In genomic region chr19:49512970-49513745, GRCh38 we compare ENCODE assay signal across 8 cellular contexts. TPM values are rescaled to one million over a fixed set of nuclear protein-coding genes. Genes with fewer than 3 reads are reported as not detected.
DNase-seq lines count a peak whose midpoint lies in the region; ATAC-seq and TF ChIP-seq lines count a peak whose summit lies in the region.

No MANE protein-coding gene starts in this region.

- peak; percentile 13 for DNase-seq in DMS53 treated with DMSO at 0.1 percent for 48 hours (lab: John Stamatoyannopoulos, UW; ENCODE audit: unreplicated experiment)
- peak; percentile 53 for DNase-seq in NB4 (ENCODE audit: low read depth)
- peak; percentile 81 for DNase-seq in Right ventricle myocardium superior
- peak; percentile 87 for DNase-seq in posterior vena cava (ENCODE audit: low spot score)
- DNase-seq in globus pallidus (ENCODE audit: low spot score) = no peak
- DNase-seq in NCI-H2029 (lab: John Stamatoyannopoulos, UW) = no peak

- H3K4me3 Mint-ChIP-seq in activated T-helper 17 cell treated with anti-CD3 and anti-CD28 coated beads, Interleukin-2, amount 50 U/mL, for 72 hours = peak overlapping the region; percentile 79

- peak; percentile 78 for ATAC-seq in activated T-helper 17 cell treated with anti-CD3 and anti-CD28 coated beads, Interleukin-2, amount 50 U/mL, for 72 hours (replicated peaks)
- peak; percentile 84 for ATAC-seq in Right ventricle myocardium superior (ENCODE audit: poor library complexity)
- ATAC-seq in HG03025 (IDR thresholded peaks at IDR 0.05; ENCODE audit: low FRiP score, unreplicated experiment) = no peak

- H3K36me3 Mint-ChIP-seq in activated T-helper 17 cell treated with anti-CD3 and anti-CD28 coated beads, Interleukin-2, amount 50 U/mL, for 72 hours (ENCODE audit: low read depth) = no peaks in the 10 kb centered on the region

- intact Hi-C loops in Right ventricle myocardium superior (cut with DNase I) (no loop called here), posterior vena cava (cut with DNase I) (loop anchor here in 1 of 2 donors (10.0 kb wide), 1 partner anchor 152 kb away; the partner anchor contains the start of genes BCL2L12 and IRF3)

- H3K4me3 ChIP-seq in NB4 (ENCODE audit: low read depth, low read length) = peak overlapping the region; percentile 42

- H3K27me3 Mint-ChIP-seq in activated T-helper 17 cell treated with anti-CD3 and anti-CD28 coated beads, Interleukin-2, amount 50 U/mL, for 72 hours = no peaks in the 10 kb centered on the region

- peaks cover 10% of the 10 kb centered on the region for H3K4me1 Mint-ChIP-seq in activated T-helper 17 cell treated with anti-CD3 and anti-CD28 coated beads, Interleukin-2, amount 50 U/mL, for 72 hours

- H3K9me3 Mint-ChIP-seq in activated T-helper 17 cell treated with anti-CD3 and anti-CD28 coated beads, Interleukin-2, amount 50 U/mL, for 72 hours = no peaks in the 10 kb centered on the region

- TF ChIP-seq POLR2A in NB4 (IDR thresholded peaks at IDR 0.05; ENCODE audit: extremely low read depth, insufficient read length) = no peak

- H3K27ac Mint-ChIP-seq in activated T-helper 17 cell treated with anti-CD3 and anti-CD28 coated beads, Interleukin-2, amount 50 U/mL, for 72 hours = peak overlapping the region; percentile 75

- no peak for TF ChIP-seq CTCF in NB4 (IDR thresholded peaks at IDR 0.05; ENCODE audit: low read depth, low read length)

RNA-seq across cellular contexts. Expression of gene FCGRT, which starts 0.7 kb away (rescaled TPM):
- 10 to 100 TPM; 11.1 to 15.8 TPM for total RNA-seq in activated T-helper 17 cell treated with anti-CD3 and anti-CD28 coated beads, Interleukin-2, amount 50 U/mL, for 72 hours
- total RNA-seq in Right ventricle myocardium superior = 98.8 TPM
- total RNA-seq in posterior vena cava = 100 to 1,000 TPM; 192 to 304 TPM

RNA-seq across cellular contexts. Expression of gene RCN3, which starts 14.6 kb away (rescaled TPM):
- 10 to 100 TPM in 1 of 2 donors, 1 to 10 TPM in 1; 1.2 to 11.8 TPM for total RNA-seq in activated T-helper 17 cell treated with anti-CD3 and anti-CD28 coated beads, Interleukin-2, amount 50 U/mL, for 72 hours
- 7.3 TPM for total RNA-seq in Right ventricle myocardium superior
- 100 to 1,000 TPM in 1 of 2 donors, 10 to 100 TPM in 1; 94.0 to 128 TPM for total RNA-seq in posterior vena cava

RNA-seq across cellular contexts. Expression of gene RPS11, which starts 16.9 kb away (rescaled TPM):
- total RNA-seq in activated T-helper 17 cell treated with anti-CD3 and anti-CD28 coated beads, Interleukin-2, amount 50 U/mL, for 72 hours = 1,000 to 10,000 TPM; 2,381 to 3,085 TPM
- total RNA-seq in Right ventricle myocardium superior (935 TPM), posterior vena cava (1,000 to 10,000 TPM; 1,242 to 1,344 TPM)

RNA-seq across cellular contexts. Expression of gene RPL13A, which starts 25.8 kb away (rescaled TPM):
- total RNA-seq in activated T-helper 17 cell treated with anti-CD3 and anti-CD28 coated beads, Interleukin-2, amount 50 U/mL, for 72 hours = 1,000 to 10,000 TPM; 3,905 to 4,763 TPM
- total RNA-seq in Right ventricle myocardium superior (1,304 TPM), posterior vena cava (1,000 to 10,000 TPM; 1,658 to 1,769 TPM)

RNA-seq across cellular contexts. Expression of gene FLT3LG, which starts 39.1 kb away (rescaled TPM):
- total RNA-seq in activated T-helper 17 cell treated with anti-CD3 and anti-CD28 coated beads, Interleukin-2, amount 50 U/mL, for 72 hours = 10 to 100 TPM; 77.2 to 92.8 TPM
- 3.6 TPM for total RNA-seq in Right ventricle myocardium superior
- 10 to 100 TPM in 1 of 2 donors, 1 to 10 TPM in 1; 7.3 to 12.0 TPM for total RNA-seq in posterior vena cava

Comparison
In these comparisons a context has a peak if more than half of its experiments do, and no peak if none do; other contexts are left out.
1. DNase-seq: peak in DMS53 treated with DMSO at 0.1 percent for 48 hours (single experiment), NB4 (single experiment), Right ventricle myocardium superior (single experiment) and posterior vena cava (single experiment); none in globus pallidus (single experiment) and NCI-H2029 (single experiment).
2. RNA of gene RCN3, which starts 14.6 kb away (total RNA-seq): 94.0 to 128 TPM in posterior vena cava; 1.2 to 11.8 TPM in activated T-helper 17 cell treated with anti-CD3 and anti-CD28 coated beads, Interleukin-2, amount 50 U/mL, for 72 hours and 7.3 TPM in Right ventricle myocardium superior (single experiment); every median in the first group is over 4 times any median in the second.